28 cellular contexts compared by ENCODE assay signal in the genomic region with DNA sequence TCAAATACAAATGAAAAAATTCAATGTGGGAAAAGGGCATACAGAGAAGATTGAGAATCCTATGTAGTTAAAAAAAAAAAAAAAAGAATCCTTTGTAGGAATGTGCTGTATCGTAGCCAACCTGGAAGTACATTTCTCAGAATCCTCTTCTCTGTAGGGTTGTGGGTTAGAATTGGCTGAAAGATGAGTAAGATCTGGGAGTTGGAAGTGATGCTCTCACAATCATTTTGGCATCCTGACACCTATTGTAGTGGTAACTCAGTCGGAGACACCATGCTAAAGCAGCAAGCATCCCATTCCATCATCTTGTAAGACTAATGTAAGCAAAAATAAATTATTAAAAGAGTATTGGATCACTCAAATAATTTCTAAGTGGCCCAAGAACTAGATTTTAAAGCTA. TPM values are rescaled to one million over a fixed set of nuclear protein-coding genes. Genes with fewer than 3 reads are reported as not detected.
DNase-seq lines count a peak whose midpoint lies in the region; ATAC-seq and TF ChIP-seq lines count a peak whose summit lies in the region.
"Had no signal": no experiment of that assay in that cellular context is flagged by ENCODE, and none has a peak within 500 bp of the region (broad histone marks: within the 10 kb centered on the region; RNA-seq: fewer than 3 reads in every experiment).

No MANE protein-coding gene starts in this region.

- H3K36me3 ChIP-seq in left ventricle myocardium inferior: peaks cover 28% of the 10 kb centered on the region

- no peaks in the 10 kb centered on the region for H3K27me3 Mint-ChIP-seq in T-helper 17 cell
- H3K27me3 Mint-ChIP-seq: CD8-positive, alpha-beta memory T cell had no signal

- peak overlapping the region; percentile 4 for H3K27ac Mint-ChIP-seq in T-helper 17 cell
- H3K27ac Mint-ChIP-seq: HFFc6 had no signal

- H3K9me3 ChIP-seq in T-helper 17 cell (ENCODE audit: control insufficient read depth, low read length, poor library complexity, severe bottlenecking): no peaks in the 10 kb centered on the region
- no peaks in the 10 kb centered on the region for H3K9me3 ChIP-seq in left ventricle myocardium inferior (replicated peaks)
- H3K9me3 ChIP-seq: BE2C, HAP-1, SJSA1 had no signal

- no peak overlapping the region for H3K4me3 Mint-ChIP-seq in T-helper 17 cell
- H3K4me3 Mint-ChIP-seq: CD14-positive monocyte; CD8-positive, alpha-beta memory T cell; HFFc6 had no signal

- no peak overlapping the region for H3K27ac ChIP-seq in left ventricle myocardium inferior (replicated peaks)
- H3K27ac ChIP-seq: PC-9, SJSA1 had no signal

- DNase-seq in AG20443 (ENCODE audit: low spot score) (peak; percentile 31), T-helper 17 cell (no peak), cardiac fibroblast (ENCODE audit: low read depth in 2 of 2) (peak; percentile 67 to 71), fibroblast of the aortic adventitia (ENCODE audit: low read depth) (peak; percentile 83), UCSD-AML1 (lab: John Stamatoyannopoulos, UW; ENCODE audit: unreplicated experiment) (no peak), left ventricle myocardium inferior (no peak), Right ventricle myocardium superior (no peak), NCI-H146 (lab: John Stamatoyannopoulos, UW) (no peak)
- DNase-seq: BE2C; CD8-positive, alpha-beta memory T cell; DMS 273 treated with DMSO at 0.1 percent for 48 hours; DMS79; GF-D8; GOT3; NCI-H1105 treated with DMSO at 0.1 percent for 48 hours; NCI-H2029; NCI-H446 treated with DMSO at 0.1 percent for 48 hours; NCI-H526; NCI-H82; NK-92 treated with Interleukin-12 subunit alpha and Interleukin-12 subunit beta, amount 100 ng/mL, for 24 hours; PC-9 had no signal

- intact Hi-C loops in left ventricle myocardium inferior (cut with micrococcal nuclease) (no loop called here), Right ventricle myocardium superior (cut with DNase I) (loop anchor here (10.0 kb wide), 2 partner anchors 163 to 293 kb away; no protein-coding TSS in a partner anchor)

- no peak for TF ChIP-seq CTCF in cardiac fibroblast (IDR thresholded peaks at IDR 0.05; ENCODE audit: low read depth, low read length)
- TF ChIP-seq CTCF in fibroblast of the aortic adventitia (IDR thresholded peaks at IDR 0.05; ENCODE audit: insufficient read depth, low read length): no peak
- TF ChIP-seq CTCF in left ventricle myocardium inferior (IDR thresholded peaks at IDR 0.05; ENCODE audit: borderline replicate concordance): no peak

- H3K36me3 Mint-ChIP-seq in T-helper 17 cell (ENCODE audit: low read depth): peaks cover 2% of the 10 kb centered on the region

- H3K27me3 ChIP-seq in left ventricle myocardium inferior (ENCODE audit: low read depth): no peaks in the 10 kb centered on the region
- H3K27me3 ChIP-seq: BE2C, SJSA1 had no signal

- ATAC-seq in T-helper 17 cell: no peak
- ATAC-seq in Right ventricle myocardium superior (ENCODE audit: poor library complexity): no peak
- ATAC-seq: Right ventricle myocardium inferior had no signal

- peaks cover 19% of the 10 kb centered on the region for H3K4me1 ChIP-seq in left ventricle myocardium inferior
- H3K4me1 ChIP-seq: BE2C, HAP-1, SJSA1 had no signal

- H3K4me3 ChIP-seq in cardiac fibroblast (replicated peaks in 1 of 2; ENCODE audit: low read depth in 2 of 2, low read length in 2 of 2): no peak overlapping the region
- H3K4me3 ChIP-seq in fibroblast of the aortic adventitia (ENCODE audit: low read depth, low read length): no peak overlapping the region
- H3K4me3 ChIP-seq in left ventricle myocardium inferior: no peak overlapping the region
- H3K4me3 ChIP-seq: HAP-1, PC-9, SJSA1 had no signal

- H3K4me1 Mint-ChIP-seq in T-helper 17 cell: no peaks in the 10 kb centered on the region
- H3K4me1 Mint-ChIP-seq: CD14-positive monocyte had no signal

RNA-seq across cellular contexts. Expression of a gene that starts 30.6 kb away (rescaled TPM):
- total RNA-seq in T-helper 17 cell (10 to 100 TPM; 24.3 to 24.5 TPM), fibroblast of the aortic adventitia (ENCODE audit: low replicate concordance) (4.6 and 21.5 TPM in 2 replicates), left ventricle myocardium inferior (78.4 TPM), Right ventricle myocardium superior (75.6 TPM)

RNA-seq across cellular contexts. Expression of a gene that starts 33.5 kb away (rescaled TPM):
- total RNA-seq in T-helper 17 cell: 1 to 10 TPM; 6.3 to 6.8 TPM
- total RNA-seq in fibroblast of the aortic adventitia (ENCODE audit: low replicate concordance): 18.2 and 28.1 TPM in 2 replicates
- total RNA-seq in left ventricle myocardium inferior: 14.0 TPM
- total RNA-seq in Right ventricle myocardium superior: 13.7 TPM

RNA-seq across cellular contexts. Expression of a gene that starts 42.1 kb away (rescaled TPM):
- not detected for total RNA-seq in T-helper 17 cell
- not detected in 2 replicates for total RNA-seq in fibroblast of the aortic adventitia (ENCODE audit: low replicate concordance)
- total RNA-seq in left ventricle myocardium inferior: not detected
- not detected for total RNA-seq in Right ventricle myocardium superior
- total RNA-seq: MCF 10A, PC-9, Right ventricle myocardium inferior, RPMI7951, SJSA1 had no signal

Comparison
In these comparisons a context has a peak if more than half of its experiments do, and no peak if none do; other contexts are left out.
1. DNase-seq: peak in AG20443 (single experiment), cardiac fibroblast (2 of 2) and fibroblast of the aortic adventitia (single experiment); none in T-helper 17 cell (0 of 3), UCSD-AML1 (single experiment), left ventricle myocardium inferior (single experiment), Right ventricle myocardium superior (single experiment) and NCI-H146 (single experiment).